1 cellular context compared by ENCODE assay signal in the genomic region with DNA sequence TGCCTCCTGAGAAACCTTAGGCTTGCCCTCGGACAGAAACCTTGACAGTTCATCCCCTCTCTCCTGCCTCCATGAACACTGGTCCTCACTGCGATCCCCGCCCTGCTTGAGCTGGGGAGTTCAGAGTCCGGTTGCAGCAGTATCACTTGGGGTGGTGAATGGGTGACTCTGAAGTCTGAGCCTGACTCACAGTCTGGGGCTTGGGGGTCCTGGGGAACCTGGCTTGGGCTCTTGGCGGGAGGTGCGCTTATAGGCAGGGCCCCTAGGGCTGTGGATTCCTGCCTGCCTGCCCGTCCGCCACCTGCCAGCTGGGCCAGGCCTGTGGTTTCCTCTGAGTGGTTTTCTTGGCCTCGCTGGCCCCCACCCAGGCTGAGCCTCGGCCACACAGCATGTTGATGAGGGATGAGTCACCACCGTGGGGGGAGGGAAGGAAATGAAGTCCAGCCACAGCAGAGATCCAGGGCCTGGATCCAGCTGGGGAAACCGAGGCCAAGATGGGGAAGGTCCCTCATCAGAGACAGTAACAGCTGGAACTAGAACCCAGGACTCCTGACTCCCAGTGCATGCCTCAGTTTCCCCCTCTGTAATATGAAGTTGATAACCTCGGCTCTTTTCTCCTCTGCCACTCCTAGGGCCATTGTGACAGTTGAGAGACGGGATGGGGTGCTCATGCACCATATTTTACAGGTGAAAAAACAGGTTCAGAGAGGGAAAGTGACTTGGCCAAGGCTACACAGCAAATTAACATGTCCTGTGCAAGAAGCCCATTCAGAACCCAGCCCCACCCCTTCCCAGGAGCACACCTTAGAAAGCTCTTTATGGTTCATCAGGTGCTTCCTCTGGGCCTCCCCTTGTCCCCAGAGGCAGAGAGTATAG.
TF ChIP-seq lines count a peak whose summit lies in the region.

No MANE protein-coding gene starts in this region.

TF ChIP-seq in HEK293, 187 proteins besides CTCF, POLR2A, EP300 and RAD21 (continued from another document and continues in another):
- 0 out of 2 replicates have a peak, but pooled peaks have one; percentile 25 for TF ChIP-seq REST (tag by site-specific recombination; IDR thresholded peaks at IDR 0.05)
- no peak for TF ChIP-seq GLI2 (tag by site-specific recombination; IDR thresholded peaks at IDR 0.05; ENCODE audit: borderline replicate concordance, low read depth)
- TF ChIP-seq ZNF600 (tag by site-specific recombination; IDR thresholded peaks at IDR 0.05) = peak; percentile 35; the same call in 1 of the 2 replicates
- TF ChIP-seq, protein P1, sequence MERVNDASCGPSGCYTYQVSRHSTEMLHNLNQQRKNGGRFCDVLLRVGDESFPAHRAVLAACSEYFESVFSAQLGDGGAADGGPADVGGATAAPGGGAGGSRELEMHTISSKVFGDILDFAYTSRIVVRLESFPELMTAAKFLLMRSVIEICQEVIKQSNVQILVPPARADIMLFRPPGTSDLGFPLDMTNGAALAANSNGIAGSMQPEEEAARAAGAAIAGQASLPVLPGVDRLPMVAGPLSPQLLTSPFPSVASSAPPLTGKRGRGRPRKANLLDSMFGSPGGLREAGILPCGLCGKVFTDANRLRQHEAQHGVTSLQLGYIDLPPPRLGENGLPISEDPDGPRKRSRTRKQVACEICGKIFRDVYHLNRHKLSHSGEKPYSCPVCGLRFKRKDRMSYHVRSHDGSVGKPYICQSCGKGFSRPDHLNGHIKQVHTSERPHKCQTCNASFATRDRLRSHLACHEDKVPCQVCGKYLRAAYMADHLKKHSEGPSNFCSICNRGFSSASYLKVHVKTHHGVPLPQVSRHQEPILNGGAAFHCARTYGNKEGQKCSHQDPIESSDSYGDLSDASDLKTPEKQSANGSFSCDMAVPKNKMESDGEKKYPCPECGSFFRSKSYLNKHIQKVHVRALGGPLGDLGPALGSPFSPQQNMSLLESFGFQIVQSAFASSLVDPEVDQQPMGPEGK (tag by site-specific recombination; IDR thresholded peaks at IDR 0.05) = peak; percentile 78
- TF ChIP-seq, protein P2, sequence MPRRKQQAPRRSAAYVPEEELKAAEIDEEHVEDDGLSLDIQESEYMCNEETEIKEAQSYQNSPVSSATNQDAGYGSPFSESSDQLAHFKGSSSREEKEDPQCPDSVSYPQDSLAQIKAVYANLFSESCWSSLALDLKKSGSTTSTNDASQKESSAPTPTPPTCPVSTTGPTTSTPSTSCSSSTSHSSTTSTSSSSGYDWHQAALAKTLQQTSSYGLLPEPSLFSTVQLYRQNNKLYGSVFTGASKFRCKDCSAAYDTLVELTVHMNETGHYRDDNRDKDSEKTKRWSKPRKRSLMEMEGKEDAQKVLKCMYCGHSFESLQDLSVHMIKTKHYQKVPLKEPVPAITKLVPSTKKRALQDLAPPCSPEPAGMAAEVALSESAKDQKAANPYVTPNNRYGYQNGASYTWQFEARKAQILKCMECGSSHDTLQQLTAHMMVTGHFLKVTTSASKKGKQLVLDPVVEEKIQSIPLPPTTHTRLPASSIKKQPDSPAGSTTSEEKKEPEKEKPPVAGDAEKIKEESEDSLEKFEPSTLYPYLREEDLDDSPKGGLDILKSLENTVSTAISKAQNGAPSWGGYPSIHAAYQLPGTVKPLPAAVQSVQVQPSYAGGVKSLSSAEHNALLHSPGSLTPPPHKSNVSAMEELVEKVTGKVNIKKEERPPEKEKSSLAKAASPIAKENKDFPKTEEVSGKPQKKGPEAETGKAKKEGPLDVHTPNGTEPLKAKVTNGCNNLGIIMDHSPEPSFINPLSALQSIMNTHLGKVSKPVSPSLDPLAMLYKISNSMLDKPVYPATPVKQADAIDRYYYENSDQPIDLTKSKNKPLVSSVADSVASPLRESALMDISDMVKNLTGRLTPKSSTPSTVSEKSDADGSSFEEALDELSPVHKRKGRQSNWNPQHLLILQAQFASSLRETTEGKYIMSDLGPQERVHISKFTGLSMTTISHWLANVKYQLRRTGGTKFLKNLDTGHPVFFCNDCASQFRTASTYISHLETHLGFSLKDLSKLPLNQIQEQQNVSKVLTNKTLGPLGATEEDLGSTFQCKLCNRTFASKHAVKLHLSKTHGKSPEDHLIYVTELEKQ (tag by site-specific recombination; IDR thresholded peaks at IDR 0.05; ENCODE audit: borderline replicate concordance) = peak; percentile 41; the same call in 1 of the 2 replicates
- TF ChIP-seq KLF8 (tag by site-specific recombination; IDR thresholded peaks at IDR 0.05) = peak; percentile 52; the same call in 1 of the 2 replicates
- no peak for TF ChIP-seq ZFP69B (tag by site-specific recombination; IDR thresholded peaks at IDR 0.05)
- no peak for TF ChIP-seq ZSCAN30 (tag by site-specific recombination; IDR thresholded peaks at IDR 0.05)
- TF ChIP-seq ZNF398 (tag by site-specific recombination; IDR thresholded peaks at IDR 0.05) = peak; percentile 39
- no peak for TF ChIP-seq IKZF3 (tag by site-specific recombination; IDR thresholded peaks at IDR 0.05)
- TF ChIP-seq, protein P3, sequence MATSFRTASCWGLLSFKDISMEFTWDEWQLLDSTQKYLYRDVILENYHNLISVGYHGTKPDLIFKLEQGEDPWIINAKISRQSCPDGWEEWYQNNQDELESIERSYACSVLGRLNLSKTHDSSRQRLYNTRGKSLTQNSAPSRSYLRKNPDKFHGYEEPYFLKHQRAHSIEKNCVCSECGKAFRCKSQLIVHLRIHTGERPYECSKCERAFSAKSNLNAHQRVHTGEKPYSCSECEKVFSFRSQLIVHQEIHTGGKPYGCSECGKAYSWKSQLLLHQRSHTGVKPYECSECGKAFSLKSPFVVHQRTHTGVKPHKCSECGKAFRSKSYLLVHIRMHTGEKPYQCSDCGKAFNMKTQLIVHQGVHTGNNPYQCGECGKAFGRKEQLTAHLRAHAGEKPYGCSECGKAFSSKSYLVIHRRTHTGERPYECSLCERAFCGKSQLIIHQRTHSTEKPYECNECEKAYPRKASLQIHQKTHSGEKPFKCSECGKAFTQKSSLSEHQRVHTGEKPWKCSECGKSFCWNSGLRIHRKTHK (tag by site-specific recombination; IDR thresholded peaks at IDR 0.05) = no peak
- no peak; the same call in 1 of the 2 replicates for TF ChIP-seq BCL11A (tag by site-specific recombination; IDR thresholded peaks at IDR 0.05; ENCODE audit: low read depth)
- TF ChIP-seq ZNF677 (tag by site-specific recombination; IDR thresholded peaks at IDR 0.05) = no peak
- TF ChIP-seq ZNF776 (tag by site-specific recombination; IDR thresholded peaks at IDR 0.05; ENCODE audit: borderline replicate concordance) = no peak
- peak; percentile 97 for TF ChIP-seq GLIS2 (tag by site-specific recombination; IDR thresholded peaks at IDR 0.05)
- TF ChIP-seq PRDM10 (tag by site-specific recombination; IDR thresholded peaks at IDR 0.05) = 0 out of 2 replicates have a peak, but pooled peaks have one; percentile 31
- TF ChIP-seq KLF9 (tag by site-specific recombination; IDR thresholded peaks at IDR 0.05; ENCODE audit: low read depth) = no peak
- TF ChIP-seq ZSCAN18 (tag by site-specific recombination; IDR thresholded peaks at IDR 0.05) = no peak
- no peak for TF ChIP-seq ZNF596 (tag by site-specific recombination; IDR thresholded peaks at IDR 0.05)
- 0 out of 2 replicates have a peak, but pooled peaks have one; percentile 29 for TF ChIP-seq ZEB2 (tag by site-specific recombination; IDR thresholded peaks at IDR 0.05)
- TF ChIP-seq ZNF747 (tag by site-specific recombination; IDR thresholded peaks at IDR 0.05) = no peak
- TF ChIP-seq ZBTB48 (tag by site-specific recombination; IDR thresholded peaks at IDR 0.05) = peak; percentile 32; the same call in 1 of the 2 replicates
- TF ChIP-seq ZNF610 (tag by site-specific recombination; IDR thresholded peaks at IDR 0.05; ENCODE audit: borderline replicate concordance) = no peak
- TF ChIP-seq KLF16 (tag by site-specific recombination; IDR thresholded peaks at IDR 0.05) = no peak
- TF ChIP-seq KLF1 (tag by site-specific recombination; IDR thresholded peaks at IDR 0.05) = 0 out of 2 replicates have a peak, but pooled peaks have one; percentile 10
- peak; percentile 65 for TF ChIP-seq ZNF629 (tag by site-specific recombination; IDR thresholded peaks at IDR 0.05)
- no peak for TF ChIP-seq FEZF1 (tag by site-specific recombination; IDR thresholded peaks at IDR 0.05)
- no peak for TF ChIP-seq ZNF658 (tag by site-specific recombination; IDR thresholded peaks at IDR 0.05)
- TF ChIP-seq ZNF544 (tag by site-specific recombination; IDR thresholded peaks at IDR 0.05) = no peak
- TF ChIP-seq PRDM4 (tag by site-specific recombination; IDR thresholded peaks at IDR 0.05) = no peak
- TF ChIP-seq RBAK (tag by site-specific recombination; IDR thresholded peaks at IDR 0.05) = no peak
- no peak for TF ChIP-seq ZNF114 (tag by site-specific recombination; IDR thresholded peaks at IDR 0.05)
